Comparison of ENCODE assay signal across 2 cellular contexts in the genomic region with DNA sequence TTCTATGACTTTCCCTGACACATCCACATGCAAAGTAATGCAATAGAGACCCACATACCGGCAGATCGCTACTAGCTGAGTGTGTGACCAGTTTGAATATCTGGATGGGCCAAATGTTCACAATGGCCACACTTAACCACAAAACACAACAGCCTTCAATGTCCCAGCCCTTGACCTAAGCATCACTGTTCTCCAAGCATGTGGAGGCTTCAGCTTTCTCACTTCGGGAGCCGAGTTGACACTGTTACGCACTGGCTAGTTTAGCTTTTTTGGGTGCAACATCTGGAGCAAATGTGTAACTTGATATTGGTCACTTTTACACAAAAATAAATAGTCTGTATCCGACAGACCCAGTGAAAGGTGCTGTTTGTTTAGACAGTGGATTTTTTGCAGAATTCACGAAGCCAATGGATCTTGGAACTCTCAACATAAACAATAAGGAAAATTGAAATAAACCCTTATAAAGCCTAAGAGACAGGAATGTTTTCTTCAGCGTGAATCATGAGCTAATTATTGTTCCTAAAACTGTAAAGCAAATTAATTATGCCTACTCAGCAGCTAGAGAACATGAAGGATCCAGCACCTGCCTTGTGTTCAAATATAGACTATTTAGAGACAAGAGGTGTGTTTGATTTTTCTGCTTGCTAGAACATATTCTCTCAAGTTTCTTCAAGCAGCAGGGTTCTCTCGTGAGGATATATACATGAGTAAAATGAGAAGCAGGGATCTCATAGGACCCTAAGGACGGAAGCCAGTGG.
A peak's percentile ranks its signal among the peaks of the same experiment; 100 is the strongest.
TF ChIP-seq lines count a peak whose summit lies in the region.

No MANE protein-coding gene starts in this region.

TF ChIP-seq in A549, 52 proteins besides CTCF, POLR2A, EP300 and RAD21:
- TF ChIP-seq RCOR1 (IDR thresholded peaks at IDR 0.05; ENCODE audit: low read depth, low read length) (no peak), MAFK (IDR thresholded peaks at IDR 0.05; ENCODE audit: partially characterized antibody) (peak; percentile 70)
TF ChIP-seq in A549: peak in this region for 1.

TF ChIP-seq in WTC11, 78 proteins besides CTCF, POLR2A, EP300 and RAD21:
- TF ChIP-seq ETV6 (CRISPR knock-in tag; IDR thresholded peaks at IDR 0.05), result no peak
- TF ChIP-seq ZNF416 (CRISPR knock-in tag; IDR thresholded peaks at IDR 0.05), result no peak
- TF ChIP-seq EMX1 (CRISPR knock-in tag; IDR thresholded peaks at IDR 0.05), result no peak
- TF ChIP-seq, protein P1, sequence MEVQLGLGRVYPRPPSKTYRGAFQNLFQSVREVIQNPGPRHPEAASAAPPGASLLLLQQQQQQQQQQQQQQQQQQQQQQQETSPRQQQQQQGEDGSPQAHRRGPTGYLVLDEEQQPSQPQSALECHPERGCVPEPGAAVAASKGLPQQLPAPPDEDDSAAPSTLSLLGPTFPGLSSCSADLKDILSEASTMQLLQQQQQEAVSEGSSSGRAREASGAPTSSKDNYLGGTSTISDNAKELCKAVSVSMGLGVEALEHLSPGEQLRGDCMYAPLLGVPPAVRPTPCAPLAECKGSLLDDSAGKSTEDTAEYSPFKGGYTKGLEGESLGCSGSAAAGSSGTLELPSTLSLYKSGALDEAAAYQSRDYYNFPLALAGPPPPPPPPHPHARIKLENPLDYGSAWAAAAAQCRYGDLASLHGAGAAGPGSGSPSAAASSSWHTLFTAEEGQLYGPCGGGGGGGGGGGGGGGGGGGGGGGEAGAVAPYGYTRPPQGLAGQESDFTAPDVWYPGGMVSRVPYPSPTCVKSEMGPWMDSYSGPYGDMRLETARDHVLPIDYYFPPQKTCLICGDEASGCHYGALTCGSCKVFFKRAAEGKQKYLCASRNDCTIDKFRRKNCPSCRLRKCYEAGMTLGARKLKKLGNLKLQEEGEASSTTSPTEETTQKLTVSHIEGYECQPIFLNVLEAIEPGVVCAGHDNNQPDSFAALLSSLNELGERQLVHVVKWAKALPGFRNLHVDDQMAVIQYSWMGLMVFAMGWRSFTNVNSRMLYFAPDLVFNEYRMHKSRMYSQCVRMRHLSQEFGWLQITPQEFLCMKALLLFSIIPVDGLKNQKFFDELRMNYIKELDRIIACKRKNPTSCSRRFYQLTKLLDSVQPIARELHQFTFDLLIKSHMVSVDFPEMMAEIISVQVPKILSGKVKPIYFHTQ (CRISPR knock-in tag; IDR thresholded peaks at IDR 0.05), result no peak
- TF ChIP-seq PRRX2 (CRISPR knock-in tag; IDR thresholded peaks at IDR 0.05), result no peak
- no peak for TF ChIP-seq HMGA2 (CRISPR knock-in tag; IDR thresholded peaks at IDR 0.05)
- no peak for TF ChIP-seq RELA (CRISPR knock-in tag; IDR thresholded peaks at IDR 0.05; ENCODE audit: borderline replicate concordance)
- no peak for TF ChIP-seq NFYB (CRISPR knock-in tag; conservative IDR thresholded peaks at IDR 0.05; ENCODE audit: low read depth)
- TF ChIP-seq STAT6 (CRISPR knock-in tag; conservative IDR thresholded peaks at IDR 0.05; ENCODE audit: low read depth), result no peak
- no peak for TF ChIP-seq SOX15 (CRISPR knock-in tag; IDR thresholded peaks at IDR 0.05)
- TF ChIP-seq ZNF396 (CRISPR knock-in tag; IDR thresholded peaks at IDR 0.05; ENCODE audit: borderline replicate concordance), result no peak
- TF ChIP-seq JUN (CRISPR knock-in tag; IDR thresholded peaks at IDR 0.05), result no peak
- TF ChIP-seq FOXJ3 (CRISPR knock-in tag; IDR thresholded peaks at IDR 0.05; ENCODE audit: borderline replicate concordance), result no peak
- no peak for TF ChIP-seq FOXK1 (CRISPR knock-in tag; IDR thresholded peaks at IDR 0.05)
- TF ChIP-seq GRHL2 (CRISPR knock-in tag; IDR thresholded peaks at IDR 0.05; ENCODE audit: insufficient replicate concordance, severe bottlenecking), result no peak
